Comparison of ENCODE assay signal across 11 cellular contexts in genomic region chr3:185216587-185216918, GRCh38. TPM values are rescaled to one million over a fixed set of nuclear protein-coding genes. Genes with fewer than 3 reads are reported as not detected.
DNase-seq lines count a peak whose midpoint lies in the region; ATAC-seq and TF ChIP-seq lines count a peak whose summit lies in the region.
"Had no signal": no experiment of that assay in that cellular context is flagged by ENCODE, and none has a peak within 500 bp of the region (broad histone marks: within the 10 kb centered on the region; RNA-seq: fewer than 3 reads in every experiment).

No MANE protein-coding gene starts in this region.

- H4K20me1 ChIP-seq in Karpas-422 (ENCODE audit: insufficient read depth, low read depth, low read length) = no peaks in the 10 kb centered on the region

- H3K9me3 ChIP-seq in Karpas-422 (ENCODE audit: low read length) (no peaks in the 10 kb centered on the region), spleen (no peaks in the 10 kb centered on the region)

- H3K9me2 ChIP-seq in Karpas-422 (replicated peaks; ENCODE audit: insufficient read depth, low read length) = no peaks in the 10 kb centered on the region

- H3K36me3 ChIP-seq in Karpas-422 (ENCODE audit: insufficient read depth, low read length) (no peaks in the 10 kb centered on the region), brain microvascular endothelial cell (replicated peaks) (no peaks in the 10 kb centered on the region), spleen (no peaks in the 10 kb centered on the region)

- intact Hi-C loops in spleen (cut with DNase I; ENCODE audit: low total_unique reads) = no loop called here

- H3K27me3 ChIP-seq in Karpas-422 (ENCODE audit: low read length) (0 out of 2 replicates have a peak, but pooled peaks cover 2% of the 10 kb centered on the region), brain microvascular endothelial cell (replicated peaks) (no peaks in the 10 kb centered on the region), spleen (replicated peaks in 1 of 7) (no peaks in the 10 kb centered on the region)

- DNase-seq in Karpas-422 (no peak), brain microvascular endothelial cell (peak; percentile 30), left kidney (ENCODE audit: low read depth, low spot score) (peak; percentile 35), spleen (no peak), HuH-7 (ENCODE audit: low spot score) (no peak), NCI-H1930 (lab: John Stamatoyannopoulos, UW) (no peak)
- no peak for DNase-seq in activated naive CD4-positive, alpha-beta T cell treated with anti-CD3 and anti-CD28 coated beads, Interleukin-2, amount 10 ng/mL, durations not matched to agents 7 days and 5 days
- DNase-seq: stimulated activated naive B cell treated with anti-CD40 and anti-IgM and Interleukin-4, amounts not matched to agents 10 μg/mL and 1 μg/mL and 100 μg/mL, for 72 hours had no signal

- H3K27ac ChIP-seq in Karpas-422 (ENCODE audit: low read length) (no peak overlapping the region), brain microvascular endothelial cell (peak overlapping the region; percentile 5), spleen (peak overlapping the region in 7 of 8 donors; percentile 42 to 85 (median 77))
- H3K27ac ChIP-seq: epithelial cell of prostate had no signal

- no peaks in the 10 kb centered on the region for H3K36me3 Mint-ChIP-seq in activated naive CD4-positive, alpha-beta T cell treated with anti-CD3 and anti-CD28 coated beads, Interleukin-2, amount 10 ng/mL, durations not matched to agents 7 days and 5 days
- H3K36me3 Mint-ChIP-seq: stimulated activated naive B cell treated with anti-CD40 and anti-IgM and Interleukin-4, amounts not matched to agents 10 μg/mL and 1 μg/mL and 100 μg/mL, for 72 hours had no signal

- TF ChIP-seq POLR2A in spleen (IDR thresholded peaks at IDR 0.05) = no peak

- ATAC-seq in HG03354 (IDR thresholded peaks at IDR 0.05; ENCODE audit: poor library complexity, severe bottlenecking, unreplicated experiment) = no peak
- ATAC-seq: stimulated activated naive B cell treated with anti-CD40 and anti-IgM and Interleukin-4, amounts not matched to agents 10 μg/mL and 1 μg/mL and 100 μg/mL, for 72 hours had no signal

- H3K4me2 ChIP-seq in Karpas-422 (ENCODE audit: low read depth, low read length, poor library complexity, severe bottlenecking) = peak overlapping the region; percentile 41

- H3K27ac Mint-ChIP-seq in activated naive CD4-positive, alpha-beta T cell treated with anti-CD3 and anti-CD28 coated beads, Interleukin-2, amount 10 ng/mL, durations not matched to agents 7 days and 5 days = no peak overlapping the region
- H3K27ac Mint-ChIP-seq: stimulated activated naive B cell treated with anti-CD40 and anti-IgM and Interleukin-4, amounts not matched to agents 10 μg/mL and 1 μg/mL and 100 μg/mL, for 72 hours had no signal

- no peaks in the 10 kb centered on the region for H3K4me1 Mint-ChIP-seq in activated naive CD4-positive, alpha-beta T cell treated with anti-CD3 and anti-CD28 coated beads, Interleukin-2, amount 10 ng/mL, durations not matched to agents 7 days and 5 days
- H3K4me1 Mint-ChIP-seq: stimulated activated naive B cell treated with anti-CD40 and anti-IgM and Interleukin-4, amounts not matched to agents 10 μg/mL and 1 μg/mL and 100 μg/mL, for 72 hours had no signal

- peak overlapping the region; percentile 28 for H3K9ac ChIP-seq in Karpas-422 (ENCODE audit: low read length)

- TF ChIP-seq CTCF in brain microvascular endothelial cell (IDR thresholded peaks at IDR 0.05; ENCODE audit: low read depth, low read length, missing control alignments) (no peak), spleen (IDR thresholded peaks at IDR 0.05 in 8 of 11, conservative IDR thresholded peaks at IDR 0.05 in 3 of 11) (no peak)

- CTCF ChIA-PET in activated naive CD4-positive, alpha-beta T cell treated with anti-CD3 and anti-CD28 coated beads, Interleukin-2, amount 10 ng/mL, durations not matched to agents 7 days and 5 days (lab: Charles Lee) = interaction anchor here (0.9 kb wide), 1 partner anchor 341 kb away, joined by 3 read pairs; no protein-coding TSS in a partner anchor

- WGBS in spleen, 5 donors = 50 to 75% (median 65%) methylated on average over 3 of the region's 3 CpGs

- no peaks in the 10 kb centered on the region for H3K27me3 Mint-ChIP-seq in activated naive CD4-positive, alpha-beta T cell treated with anti-CD3 and anti-CD28 coated beads, Interleukin-2, amount 10 ng/mL, durations not matched to agents 7 days and 5 days
- H3K27me3 Mint-ChIP-seq: stimulated activated naive B cell treated with anti-CD40 and anti-IgM and Interleukin-4, amounts not matched to agents 10 μg/mL and 1 μg/mL and 100 μg/mL, for 72 hours had no signal

- no peak overlapping the region for H3K4me3 Mint-ChIP-seq in activated naive CD4-positive, alpha-beta T cell treated with anti-CD3 and anti-CD28 coated beads, Interleukin-2, amount 10 ng/mL, durations not matched to agents 7 days and 5 days
- H3K4me3 Mint-ChIP-seq: stimulated activated naive B cell treated with anti-CD40 and anti-IgM and Interleukin-4, amounts not matched to agents 10 μg/mL and 1 μg/mL and 100 μg/mL, for 72 hours had no signal

- H2AFZ ChIP-seq in Karpas-422 (ENCODE audit: low read length) = peak overlapping the region; percentile 60

- H3K79me2 ChIP-seq in Karpas-422 (ENCODE audit: low read length) = no peaks in the 10 kb centered on the region

- in situ Hi-C loops in brain microvascular endothelial cell (cut with HindIII; ENCODE audit: low pct_ligation_motif_present, low sequenced_read_pairs) = no loop called here

- peaks cover 10% of the 10 kb centered on the region for H3K4me1 ChIP-seq in Karpas-422 (ENCODE audit: low read length)
- peaks cover 0 to 6% (median 0%) of the 10 kb centered on the region in 6 donors for H3K4me1 ChIP-seq in spleen

- no peaks in the 10 kb centered on the region for H3K9me3 Mint-ChIP-seq in activated naive CD4-positive, alpha-beta T cell treated with anti-CD3 and anti-CD28 coated beads, Interleukin-2, amount 10 ng/mL, durations not matched to agents 7 days and 5 days
- H3K9me3 Mint-ChIP-seq: stimulated activated naive B cell treated with anti-CD40 and anti-IgM and Interleukin-4, amounts not matched to agents 10 μg/mL and 1 μg/mL and 100 μg/mL, for 72 hours had no signal

- H3K4me3 ChIP-seq in Karpas-422 (ENCODE audit: low read length) (peak overlapping the region; percentile 24; the same call in 1 of the 2 replicates), brain microvascular endothelial cell (ENCODE audit: low read depth, low read length) (peak overlapping the region; percentile 32), spleen (peak overlapping the region in 6 of 8 donors; percentile 4 to 48 (median 20))
- H3K4me3 ChIP-seq: K562 had no signal

RNA-seq across cellular contexts. Expression of gene EHHADH, which starts 37.3 kb away (rescaled TPM):
- total RNA-seq in Karpas-422 (2014; rRNA removed; shearing (Covaris generic); ENCODE audit: low replicate concordance) = not detected in 2 replicates
- 10 to 100 TPM in 4 of 7 donors, 1 to 10 TPM in 3; 3.9 to 18.9 (median 10.1) TPM for total RNA-seq in spleen
- 1 to 10 TPM; 1.3 to 2.5 (median 1.8) TPM for polyA plus RNA-seq in spleen

Comparison
In these comparisons a context has a peak if more than half of its experiments do, and no peak if none do; other contexts are left out.
1. DNase-seq: peak in brain microvascular endothelial cell (single experiment) and left kidney (single experiment); none in Karpas-422 (single experiment), spleen (single experiment), HuH-7 (single experiment), activated naive CD4-positive, alpha-beta T cell treated with anti-CD3 and anti-CD28 coated beads, Interleukin-2, amount 10 ng/mL, durations not matched to agents 7 days and 5 days (single experiment) and NCI-H1930 (0 of 2).
2. Peak in every context shown above with its lines, with median percentiles within 50 percentile points of each other: H3K4me3 ChIP-seq.